8 cellular contexts compared by ENCODE assay signal in the genomic region with DNA sequence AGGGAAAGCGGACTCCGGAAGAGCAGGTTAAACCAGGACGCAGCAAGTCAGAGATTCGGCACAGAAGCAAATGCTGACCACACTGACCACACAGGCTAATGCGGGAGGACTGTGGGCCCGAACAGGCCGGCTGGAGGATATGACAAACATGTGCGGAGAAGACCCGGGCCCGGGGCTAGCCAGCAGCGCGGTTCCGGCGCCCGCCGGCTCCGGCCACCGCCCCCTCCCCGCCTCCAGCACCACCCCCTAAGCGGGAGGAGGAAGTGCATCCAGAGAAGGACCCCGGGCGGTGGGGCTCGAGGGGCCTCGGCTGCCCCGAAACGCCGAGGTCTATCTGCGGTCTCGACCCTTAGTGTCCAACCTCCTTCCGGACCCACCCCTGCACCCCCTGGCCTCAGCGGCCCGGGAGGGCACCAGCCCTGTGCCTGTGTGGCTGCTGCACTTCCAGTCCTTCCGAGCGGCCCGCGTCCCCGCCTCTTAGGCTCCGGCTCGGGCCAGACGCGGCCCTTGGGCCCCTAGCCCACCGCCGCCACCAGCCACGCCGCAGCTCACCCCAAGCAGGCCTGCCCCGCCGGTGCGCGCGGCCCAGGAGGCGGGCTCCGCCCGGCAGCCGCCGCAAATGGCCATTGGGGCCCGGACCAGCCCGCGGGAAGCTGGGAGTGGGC. TPM values are rescaled to one million over a fixed set of nuclear protein-coding genes. Genes with fewer than 3 reads are reported as not detected.
A peak's percentile ranks its signal among the peaks of the same experiment; 100 is the strongest.
DNase-seq lines count a peak whose midpoint lies in the region; ATAC-seq and TF ChIP-seq lines count a peak whose summit lies in the region.

No MANE protein-coding gene starts in this region.

- TF ChIP-seq CTCF in SU-DHL-6 (IDR thresholded peaks at IDR 0.05; ENCODE audit: insufficient read depth, low read length, poor library complexity, severe bottlenecking) (no peak), astrocyte of the cerebellum (IDR thresholded peaks at IDR 0.05; ENCODE audit: low read depth, low read length, missing control alignments) (no peak), retinal pigment epithelial cell (conservative IDR thresholded peaks at IDR 0.05; ENCODE audit: low read depth, low read length) (no peak)

- H3K4me2 ChIP-seq in SU-DHL-6 (ENCODE audit: low read depth, low read length, poor library complexity, severe bottlenecking), result peak overlapping the region; percentile 86

- peaks cover 19% of the 10 kb centered on the region for H3F3A ChIP-seq in SU-DHL-6 (ENCODE audit: insufficient read depth)

- no peaks in the 10 kb centered on the region for H3K27me3 ChIP-seq in SU-DHL-6 (ENCODE audit: low read length)

- H3K4me3 ChIP-seq in SU-DHL-6 (ENCODE audit: insufficient read depth, low read length, poor library complexity, severe bottlenecking) (peak overlapping the region; percentile 72), astrocyte of the cerebellum (ENCODE audit: low read depth, low read length) (peak overlapping the region; percentile 86), retinal pigment epithelial cell (ENCODE audit: low read length) (peak overlapping the region; percentile 88)

- peak overlapping the region; percentile 38 for H2AFZ ChIP-seq in SU-DHL-6 (ENCODE audit: low read depth, low read length, severe bottlenecking)

- H4K20me1 ChIP-seq in SU-DHL-6 (ENCODE audit: low read depth, low read length), result no peaks in the 10 kb centered on the region

- H3K27ac ChIP-seq in SU-DHL-6 (ENCODE audit: low read depth, low read length), result peak overlapping the region; percentile 84

- ATAC-seq in GM19468 (IDR thresholded peaks at IDR 0.05; ENCODE audit: extremely low read depth, unreplicated experiment), result peak; percentile 8

- no peaks in the 10 kb centered on the region for H3K36me3 ChIP-seq in SU-DHL-6 (ENCODE audit: low read length)

- peak overlapping the region; percentile 91 for H3K9ac ChIP-seq in SU-DHL-6 (ENCODE audit: low read length)

- H3K9me3 ChIP-seq in SU-DHL-6 (ENCODE audit: insufficient read depth, low read length), result no peaks in the 10 kb centered on the region

- H3K79me2 ChIP-seq in SU-DHL-6 (ENCODE audit: insufficient read depth, low read length), result no peaks in the 10 kb centered on the region

- no peaks in the 10 kb centered on the region for H3K9me2 ChIP-seq in SU-DHL-6 (replicated peaks; ENCODE audit: insufficient read depth, low read length)

- DNase-seq in COR-L47 (lab: John Stamatoyannopoulos, UW) (peak; percentile 35), HT1080 (ENCODE audit: low read depth) (peak; percentile 44), astrocyte of the cerebellum (ENCODE audit: low read depth) (no peak), hippocampal formation (lab: John Stamatoyannopoulos, UW) (peak; percentile 37 to 73), retinal pigment epithelial cell (ENCODE audit: low read depth) (no peak), NCI-H187 (lab: John Stamatoyannopoulos, UW) (no peak)

- in situ Hi-C loops in astrocyte of the cerebellum (cut with HindIII; ENCODE audit: low sequenced_read_pairs), result no loop called here

RNA-seq across cellular contexts. Expression of a gene that starts 2.1 kb away (rescaled TPM):
- 7.2 and 25.6 TPM in 2 replicates for total RNA-seq in HT1080 (2014; rRNA removed; shearing (Covaris generic))
- polyA plus RNA-seq in HT1080 (2015; cell fraction: cytosol; rRNA removed), result 18.0 and 22.4 TPM in 2 replicates
- 19.9 and 21.6 TPM in 2 replicates for polyA plus RNA-seq in HT1080 (2015; cell fraction: nucleus; rRNA removed)

Comparison
In these comparisons a context has a peak if more than half of its experiments do, and no peak if none do; other contexts are left out.
1. DNase-seq: peak in COR-L47 (single experiment), HT1080 (single experiment) and hippocampal formation (2 of 2); none in astrocyte of the cerebellum (single experiment), retinal pigment epithelial cell (single experiment) and NCI-H187 (0 of 2).
2. Peak in every context shown above with its lines, with median percentiles within 50 percentile points of each other: H3K4me3 ChIP-seq.